In genomic region chr7:142463401-142463850, GRCh38 we compare ENCODE assay signal across 11 cellular contexts.
DNase-seq lines count a peak whose midpoint lies in the region; ATAC-seq and TF ChIP-seq lines count a peak whose summit lies in the region.
"Had no signal": no experiment of that assay in that cellular context is flagged by ENCODE, and none has a peak within 500 bp of the region (broad histone marks: within the 10 kb centered on the region; RNA-seq: fewer than 3 reads in every experiment).

No MANE protein-coding gene starts in this region.

- H3K4me1 ChIP-seq in GM23338 (ENCODE audit: insufficient read depth): no peaks in the 10 kb centered on the region

- H3K36me3 ChIP-seq in GM23338 (ENCODE audit: insufficient read depth): no peaks in the 10 kb centered on the region
- H3K36me3 ChIP-seq: sigmoid colon, SJSA1 had no signal

- H3K9me3 ChIP-seq in CD4-positive, alpha-beta T cell (ENCODE audit: control insufficient read depth, low read length): no peaks in the 10 kb centered on the region
- H3K9me3 ChIP-seq: sigmoid colon, SJSA1 had no signal

- H3K4me3 ChIP-seq in GM23338: no peak overlapping the region
- H3K4me3 ChIP-seq: sigmoid colon, SJSA1 had no signal

- peak overlapping the region; percentile 57 for H3K27ac ChIP-seq in CD4-positive, alpha-beta T cell (ENCODE audit: low read depth, low read length)
- no peak overlapping the region for H3K27ac ChIP-seq in GM23338 (ENCODE audit: low read depth)
- H3K27ac ChIP-seq: sigmoid colon, SJSA1 had no signal

- POLR2A ChIA-PET in CD4-positive, alpha-beta T cell (lab: Charles Lee): interaction anchor here (0.7 to 5.8 kb wide), 9 partner anchors 14 to 345 kb away, joined by 3 to 59 read pairs (median 8); no protein-coding TSS in a partner anchor

- no peaks in the 10 kb centered on the region for H3F3A ChIP-seq in GM23338 (replicated peaks; ENCODE audit: low read depth)

- no peak for TF ChIP-seq CTCF in CD4-positive, alpha-beta T cell (IDR thresholded peaks at IDR 0.05)
- TF ChIP-seq CTCF in chondrocyte (IDR thresholded peaks at IDR 0.05): no peak
- TF ChIP-seq CTCF in GM23338 (conservative IDR thresholded peaks at IDR 0.05; ENCODE audit: low read depth in 2 of 2): no peak
- TF ChIP-seq CTCF in mesothelial cell of epicardium (IDR thresholded peaks at IDR 0.05; ENCODE audit: unreplicated experiment): no peak

- H3K27ac Mint-ChIP-seq in CD4-positive, alpha-beta T cell: peak overlapping the region; percentile 98
- H3K27ac Mint-ChIP-seq in chondrocyte (ENCODE audit: unreplicated experiment) (peak overlapping the region; percentile 75), GM23338 (no peak overlapping the region), mesothelial cell of epicardium (no peak overlapping the region)

- H3K27me3 ChIP-seq in CD4-positive, alpha-beta T cell (ENCODE audit: control insufficient read depth, insufficient read depth, low read length): no peaks in the 10 kb centered on the region
- H3K27me3 ChIP-seq in GM23338 (ENCODE audit: insufficient read depth): no peaks in the 10 kb centered on the region
- H3K27me3 ChIP-seq: SJSA1 had no signal

- intact Hi-C loops in CD4-positive, alpha-beta T cell (cut with DNase I, micrococcal nuclease): loop anchor here in 1 of 2 experiments (2.0 to 5.0 kb wide), 2 partner anchors 13 to 34 kb away; no protein-coding TSS in a partner anchor

- H3K4me1 Mint-ChIP-seq in CD4-positive, alpha-beta T cell (ENCODE audit: low read depth): peaks cover 81% of the 10 kb centered on the region
- H3K4me1 Mint-ChIP-seq in chondrocyte (ENCODE audit: low read depth) (peaks cover 43% of the 10 kb centered on the region), GM23338 (peaks cover 8% of the 10 kb centered on the region; the same call in 2 of the 3 replicates), mesothelial cell of epicardium (peaks cover 9% of the 10 kb centered on the region)

- CTCF ChIA-PET in CD4-positive, alpha-beta T cell (lab: Charles Lee): interaction anchor here (0.9 to 7.2 kb wide), 3 partner anchors 10 to 20 kb away, joined by 3 to 46 read pairs (median 6); no protein-coding TSS in a partner anchor

- no peaks in the 10 kb centered on the region for H3K9me2 ChIP-seq in GM23338 (ENCODE audit: insufficient read depth)

- ATAC-seq in CD4-positive, alpha-beta T cell (ENCODE audit: poor library complexity): peak; percentile 72
- ATAC-seq in GM19395 (IDR thresholded peaks at IDR 0.05; ENCODE audit: unreplicated experiment) (peak; percentile 56), GM23338 (no peak)

- no peak overlapping the region for H2AFZ ChIP-seq in GM23338

- no peaks in the 10 kb centered on the region for H3K79me2 ChIP-seq in GM23338 (replicated peaks; ENCODE audit: insufficient read depth)

- H3K4me2 ChIP-seq in GM23338: no peak overlapping the region

- H3K4me3 Mint-ChIP-seq in CD4-positive, alpha-beta T cell: peak overlapping the region; percentile 81
- H3K4me3 Mint-ChIP-seq in chondrocyte (ENCODE audit: unreplicated experiment) (no peak overlapping the region), GM23338 (no peak overlapping the region), mesothelial cell of epicardium (no peak overlapping the region)

- no peaks in the 10 kb centered on the region for H4K20me1 ChIP-seq in GM23338 (replicated peaks; ENCODE audit: insufficient read depth)

- H3K9me3 Mint-ChIP-seq in CD4-positive, alpha-beta T cell: no peaks in the 10 kb centered on the region
- H3K9me3 Mint-ChIP-seq in chondrocyte (ENCODE audit: low read depth): no peaks in the 10 kb centered on the region
- H3K9me3 Mint-ChIP-seq in GM23338: no peaks in the 10 kb centered on the region
- no peaks in the 10 kb centered on the region for H3K9me3 Mint-ChIP-seq in mesothelial cell of epicardium

- no peaks in the 10 kb centered on the region for H3K27me3 Mint-ChIP-seq in CD4-positive, alpha-beta T cell
- H3K27me3 Mint-ChIP-seq in chondrocyte (ENCODE audit: low read depth) (peaks cover 5% of the 10 kb centered on the region), GM23338 (ENCODE audit: insufficient read depth, low read depth, poor library complexity) (no peaks in the 10 kb centered on the region), mesothelial cell of epicardium (ENCODE audit: low read depth) (peaks cover 29% of the 10 kb centered on the region)

- peak in 3 of 10 experiments; percentile 20 to 28 (median 20) for DNase-seq in CD4-positive, alpha-beta T cell
- DNase-seq in RPMI8226 (peak; percentile 46), chondrocyte (ENCODE audit: low spot score) (no peak), NCI-H524 (lab: John Stamatoyannopoulos, UW) (no peak), NCI-H748 treated with DMSO at 0.1 percent for 48 hours (lab: John Stamatoyannopoulos, UW) (no peak), GM23338 (ENCODE audit: low spot score) (no peak), mesothelial cell of epicardium (ENCODE audit: low spot score in 2 of 2, unreplicated experiment in 2 of 2) (no peak)
- DNase-seq: NCI-H2107, sigmoid colon had no signal

- no peaks in the 10 kb centered on the region for H3K36me3 Mint-ChIP-seq in CD4-positive, alpha-beta T cell (ENCODE audit: low read depth)
- H3K36me3 Mint-ChIP-seq in chondrocyte (ENCODE audit: low read depth) (no peaks in the 10 kb centered on the region), GM23338 (ENCODE audit: low read depth) (no peaks in the 10 kb centered on the region), mesothelial cell of epicardium (no peaks in the 10 kb centered on the region)

TF ChIP-seq in GM23338, 12 proteins besides CTCF, POLR2A, EP300 and RAD21 (continues in another document):
- TF ChIP-seq JUNB (IDR thresholded peaks at IDR 0.05; ENCODE audit: unreplicated experiment) (no peak), EZH2 (IDR thresholded peaks at IDR 0.05; ENCODE audit: low read depth, unreplicated experiment) (no peak), ZNF462 (CRISPR knock-in tag; IDR thresholded peaks at IDR 0.05) (no peak)

Comparison
In these comparisons a context has a peak if more than half of its experiments do, and no peak if none do; other contexts are left out.
1. H3K27ac Mint-ChIP-seq: peak in CD4-positive, alpha-beta T cell (single experiment) and chondrocyte (single experiment); none in GM23338 (single experiment) and mesothelial cell of epicardium (single experiment).